In the genomic region with DNA sequence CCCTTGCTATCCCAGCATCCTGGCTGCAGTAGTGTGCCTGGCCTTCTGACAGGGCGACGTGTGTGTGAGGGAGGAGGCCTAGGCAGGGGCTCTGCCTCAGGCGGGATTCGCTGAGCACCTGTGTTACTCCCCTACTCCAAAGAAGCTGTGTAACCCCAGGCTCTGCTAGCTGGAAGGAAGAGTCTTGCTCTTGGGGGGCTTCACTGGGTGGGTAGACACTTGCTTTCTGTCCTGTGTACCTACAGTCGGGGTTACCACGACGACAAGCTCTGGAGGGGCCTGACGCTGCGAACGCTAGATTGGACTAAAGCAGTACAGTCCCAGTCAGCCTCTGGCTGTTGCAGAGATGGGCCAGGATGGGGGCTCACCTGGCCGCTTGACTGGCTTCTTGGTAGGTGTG, we compare ENCODE assay signal across 16 cellular contexts. TPM values are rescaled to one million over a fixed set of nuclear protein-coding genes. Genes with fewer than 3 reads are reported as not detected.
DNase-seq lines count a peak whose midpoint lies in the region; ATAC-seq and TF ChIP-seq lines count a peak whose summit lies in the region.
"Had no signal": no experiment of that assay in that cellular context is flagged by ENCODE, and none has a peak within 500 bp of the region (broad histone marks: within the 10 kb centered on the region; RNA-seq: fewer than 3 reads in every experiment).

No MANE protein-coding gene starts in this region.

- H3K9me3 ChIP-seq in BLaER1 (no peaks in the 10 kb centered on the region), HCT116 (ENCODE audit: control insufficient read depth in 1 of 2, insufficient read depth in 1 of 2, low read depth in 1 of 2, low read length in 2 of 2) (no peaks in the 10 kb centered on the region), spleen (no peaks in the 10 kb centered on the region), right cardiac atrium (ENCODE audit: control insufficient read depth, low read length) (no peaks in the 10 kb centered on the region), trophoblast cell (ENCODE audit: insufficient read depth, low read depth, low read length) (peaks cover 3% of the 10 kb centered on the region)

- TF ChIP-seq CTCF in HCT116 (IDR thresholded peaks at IDR 0.05 in 2 of 3, conservative IDR thresholded peaks at IDR 0.05 in 1 of 3; ENCODE audit: borderline replicate concordance in 1 of 3, insufficient read depth in 1 of 3, low read depth in 2 of 3, low read length in 2 of 3) (no peak), chondrocyte (IDR thresholded peaks at IDR 0.05) (no peak), spleen (IDR thresholded peaks at IDR 0.05 in 8 of 11, conservative IDR thresholded peaks at IDR 0.05 in 3 of 11) (no peak)

- no peak overlapping the region for H3K18ac ChIP-seq in trophoblast cell (ENCODE audit: low read length)

- no peak for TF ChIP-seq POLR2A in HCT116 (IDR thresholded peaks at IDR 0.05; ENCODE audit: borderline replicate concordance, extremely low read depth, insufficient read depth, insufficient read length)
- TF ChIP-seq POLR2A in spleen (IDR thresholded peaks at IDR 0.05) = no peak

- TF ChIP-seq RAD21 in HCT116 (IDR thresholded peaks at IDR 0.05; ENCODE audit: low read depth) = no peak

- H3K27ac ChIP-seq in BLaER1 (no peak overlapping the region), HCT116 (ENCODE audit: low read depth, low read length) (no peak overlapping the region), spleen (no peak overlapping the region), right cardiac atrium (ENCODE audit: low read length) (no peak overlapping the region), trophoblast cell (ENCODE audit: low read depth, low read length) (no peak overlapping the region)

- H3K79me1 ChIP-seq in trophoblast cell (ENCODE audit: low read length) = no peaks in the 10 kb centered on the region

- H4K20me1 ChIP-seq in BLaER1 (peaks cover 16% of the 10 kb centered on the region), HCT116 (ENCODE audit: insufficient read depth) (no peaks in the 10 kb centered on the region)

- H3K4me2 ChIP-seq in BLaER1 = peak overlapping the region; percentile 72; the same call in 1 of the 2 replicates
- peak overlapping the region; percentile 31; the same call in 1 of the 2 replicates for H3K4me2 ChIP-seq in HCT116 (ENCODE audit: low read length)
- H3K4me2 ChIP-seq in trophoblast cell (ENCODE audit: low read length) = no peak overlapping the region

- ATAC-seq in HCT116 (no peak), right cardiac atrium (no peak)

- CTCF ChIA-PET in HCT116 (lab: Charles Lee) = no interaction called here

- H3K4me1 ChIP-seq in BLaER1 = peaks cover 33% of the 10 kb centered on the region
- peaks cover 13 to 21% of the 10 kb centered on the region in 2 experiments for H3K4me1 ChIP-seq in HCT116 (ENCODE audit: control insufficient read depth in 1 of 2, insufficient read depth in 2 of 2, low read length in 2 of 2)
- peaks cover 0 to 9% (median 0%) of the 10 kb centered on the region in 6 donors for H3K4me1 ChIP-seq in spleen
- H3K4me1 ChIP-seq in right cardiac atrium (ENCODE audit: control insufficient read depth, insufficient read depth, low read length) = no peaks in the 10 kb centered on the region
- H3K4me1 ChIP-seq in trophoblast cell (ENCODE audit: control insufficient read depth in 1 of 2, insufficient read depth in 2 of 2, low read length in 2 of 2) = no peaks in the 10 kb centered on the region

- no peak overlapping the region for H2BK5ac ChIP-seq in trophoblast cell (ENCODE audit: low read depth, low read length, poor library complexity)

- intact Hi-C loops in HCT116 (cut with micrococcal nuclease) = no loop called here
- intact Hi-C loops in spleen (cut with DNase I; ENCODE audit: low total_unique reads) = no loop called here
- intact Hi-C loops in right cardiac atrium (cut with DNase I) = no loop called here

- no peak overlapping the region for H2AFZ ChIP-seq in HCT116 (ENCODE audit: low read depth, low read length, poor library complexity, severe bottlenecking)
- H2AFZ ChIP-seq in trophoblast cell (ENCODE audit: insufficient read depth, low read length, poor library complexity) = no peak overlapping the region

- no peak for DNase-seq in HCT116 (ENCODE audit: low read depth, low spot score)
- DNase-seq in chondrocyte (ENCODE audit: low spot score) = peak; percentile 66
- DNase-seq in spleen = peak; percentile 41
- no peak for DNase-seq in Kasumi-1 (lab: John Stamatoyannopoulos, UW)
- no peak for DNase-seq in right cardiac atrium
- DNase-seq in trophoblast cell = no peak
- DNase-seq: ACHN; C1 segment of cervical spinal cord; Calu3; CD4-positive, alpha-beta T cell; DND-41; GDM1; KG1 had no signal

- WGBS in spleen, 5 donors = 86 to 97% (median 90%) methylated on average over 11 of the region's 11 CpGs
- 96% methylated on average over 11 of the region's 11 CpGs for WGBS in right cardiac atrium
- WGBS in trophoblast cell (ENCODE audit: extremely low coverage, insufficient coverage, insufficient read length) = no CpG with 5 or more reads among the region's 11 CpGs

- H3K27me3 ChIP-seq in BLaER1 = no peaks in the 10 kb centered on the region
- no peaks in the 10 kb centered on the region for H3K27me3 ChIP-seq in HCT116 (ENCODE audit: insufficient read depth, low read length)
- no peaks in the 10 kb centered on the region for H3K27me3 ChIP-seq in spleen (replicated peaks in 1 of 7)
- H3K27me3 ChIP-seq in right cardiac atrium (ENCODE audit: control insufficient read depth, insufficient read depth) = no peaks in the 10 kb centered on the region
- no peaks in the 10 kb centered on the region for H3K27me3 ChIP-seq in trophoblast cell (ENCODE audit: insufficient read depth, low read length)

- H4K12ac ChIP-seq in trophoblast cell (ENCODE audit: low read depth, low read length) = no peak overlapping the region

- H3K27me3 Mint-ChIP-seq in chondrocyte (ENCODE audit: low read depth) = no peaks in the 10 kb centered on the region
- H3K27me3 Mint-ChIP-seq: CD4-positive, alpha-beta T cell; IgD-negative memory B cell had no signal

- RAD21 ChIA-PET in HCT116 (lab: Charles Lee; ENCODE audit: low non-redundant PET in 1 of 2, low total read pairs in 2 of 2, uncharacterized antibody in 2 of 2, unreplicated experiment in 2 of 2) = no interaction called here

- H3K4me1 Mint-ChIP-seq in chondrocyte (ENCODE audit: low read depth) = no peaks in the 10 kb centered on the region
- H3K4me1 Mint-ChIP-seq: IgD-negative memory B cell had no signal

- no peak overlapping the region for H4K91ac ChIP-seq in trophoblast cell (ENCODE audit: low read depth, low read length)

- no peaks in the 10 kb centered on the region; the same call in 1 of the 2 replicates for H3K79me2 ChIP-seq in HCT116 (ENCODE audit: insufficient read depth, low read length)
- no peaks in the 10 kb centered on the region for H3K79me2 ChIP-seq in trophoblast cell (ENCODE audit: control insufficient read depth, insufficient read depth, low read length, poor library complexity)

- H3K27ac Mint-ChIP-seq in chondrocyte (ENCODE audit: unreplicated experiment) = no peak overlapping the region
- H3K27ac Mint-ChIP-seq: CD4-positive, alpha-beta T cell; IgD-negative memory B cell had no signal

- no peaks in the 10 kb centered on the region for H3K9me2 ChIP-seq in HCT116 (ENCODE audit: insufficient read depth)

- no peak overlapping the region for H2AK5ac ChIP-seq in trophoblast cell (ENCODE audit: low read length)

- no peak overlapping the region for H2BK12ac ChIP-seq in trophoblast cell (ENCODE audit: low read length)

- no TSS peak for BruUV-seq in HCT116 (replicated peaks; lab: Mats Ljungman, UMichigan)

- peaks cover 31% of the 10 kb centered on the region for H3K36me3 Mint-ChIP-seq in chondrocyte (ENCODE audit: low read depth)

- H3K9me3 Mint-ChIP-seq in chondrocyte (ENCODE audit: low read depth) = no peaks in the 10 kb centered on the region
- H3K9me3 Mint-ChIP-seq: CD4-positive, alpha-beta T cell; IgD-negative memory B cell had no signal

- no peak overlapping the region for H4K8ac ChIP-seq in trophoblast cell (ENCODE audit: low read depth, low read length)

- no peak overlapping the region for H3K14ac ChIP-seq in trophoblast cell (ENCODE audit: low read length)

- no peak overlapping the region for H3K4me3 ChIP-seq in BLaER1
- H3K4me3 ChIP-seq in HCT116 (replicated peaks in 1 of 2; ENCODE audit: low read depth in 1 of 2, low read length in 2 of 2) = no peak overlapping the region
- H3K4me3 ChIP-seq in spleen = no peak overlapping the region
- H3K4me3 ChIP-seq in right cardiac atrium (ENCODE audit: low read length) = no peak overlapping the region
- no peak overlapping the region for H3K4me3 ChIP-seq in trophoblast cell (ENCODE audit: low read depth, low read length)

- H2BK120ac ChIP-seq in trophoblast cell (ENCODE audit: insufficient read depth, low read length, poor library complexity) = no peak overlapping the region

- POLR2A ChIA-PET in HCT116 (lab: Charles Lee) = interaction anchor here (2.4 kb wide), 1 partner anchor 10 kb away, joined by 10 read pairs; the partner anchor contains the start of gene EXOC7

- H3K4me3 Mint-ChIP-seq in chondrocyte (ENCODE audit: unreplicated experiment) = no peak overlapping the region
- H3K4me3 Mint-ChIP-seq: CD4-positive, alpha-beta T cell; IgD-negative memory B cell had no signal

- H3K23ac ChIP-seq in trophoblast cell (ENCODE audit: low read length) = no peak overlapping the region

- H3K9ac ChIP-seq in BLaER1 = no peak overlapping the region
- H3K9ac ChIP-seq in HCT116 (ENCODE audit: low read length) = no peak overlapping the region
- no peak overlapping the region for H3K9ac ChIP-seq in trophoblast cell (ENCODE audit: low read length)

- H3K36me3 ChIP-seq in BLaER1 (peaks cover 96% of the 10 kb centered on the region), HCT116 (ENCODE audit: control insufficient read depth in 1 of 2, insufficient read depth in 2 of 2, low read length in 2 of 2) (peaks cover 24 to 40% of the 10 kb centered on the region in 2 experiments), spleen (peaks cover 0 to 100% (median 92%) of the 10 kb centered on the region in 6 donors), trophoblast cell (ENCODE audit: control insufficient read depth in 1 of 2, insufficient read depth in 2 of 2, low read length in 2 of 2) (peaks cover 66 to 68% of the 10 kb centered on the region in 2 experiments)

- H3K4ac ChIP-seq in trophoblast cell (ENCODE audit: low read depth, low read length) = no peak overlapping the region

RNA-seq across cellular contexts. Expression of gene EXOC7, which starts 9.5 kb away (rescaled TPM):
- total RNA-seq in HCT116 (2021; ENCODE audit: unreplicated experiment) (114 TPM), chondrocyte (129 to 180 TPM (median 131 TPM) in 3 replicates), spleen (100 to 1,000 TPM in 4 of 7 donors, 10 to 100 TPM in 3; 64.5 to 128 (median 104) TPM), right cardiac atrium (10 to 100 TPM; 74.5 to 93.5 (median 84.8) TPM)
- polyA plus RNA-seq in HCT116 (2012) = 57.8 and 59.4 TPM in 2 replicates
- polyA plus RNA-seq in spleen (10 to 100 TPM; 26.2 to 51.5 (median 35.0) TPM), right cardiac atrium (40.4 TPM)
- 58.5 and 61.2 TPM in 2 replicates for polyA plus RNA-seq in trophoblast cell (2013)

RNA-seq across cellular contexts. Expression of gene ZACN, which starts 15.1 kb away (rescaled TPM):
- total RNA-seq in HCT116 (2021; ENCODE audit: unreplicated experiment) (not detected), chondrocyte (not detected in 3 replicates), spleen (under 1 TPM in 2 of 7 donors, not detected in 5; 0.17 to 0.27 TPM), right cardiac atrium (not detected)
- polyA plus RNA-seq in HCT116 (2012) = 10.7 and 15.1 TPM in 2 replicates
- polyA plus RNA-seq in spleen (1 to 10 TPM; 1.0 to 1.9 (median 1.4) TPM), right cardiac atrium (1.5 TPM)
- polyA plus RNA-seq in trophoblast cell (2013) = 0.05 TPM in 1 of 2 replicates, not detected in the other
- total RNA-seq: HT-29 had no signal

RNA-seq across cellular contexts. Expression of gene GALR2, which starts 19.5 kb away (rescaled TPM):
- total RNA-seq in HCT116 (2021; ENCODE audit: unreplicated experiment) = 0.27 TPM
- polyA plus RNA-seq in HCT116 (2012) = 0.13 and 0.15 TPM in 2 replicates
- not detected in 3 replicates for total RNA-seq in chondrocyte
- under 1 TPM in 3 of 7 donors, not detected in 4; 0.26 to 0.93 (median 0.51) TPM for total RNA-seq in spleen
- under 1 TPM in 1 of 3 donors, not detected in 2; 0.06 TPM for polyA plus RNA-seq in spleen
- not detected for total RNA-seq in right cardiac atrium
- polyA plus RNA-seq in right cardiac atrium = not detected
- polyA plus RNA-seq in trophoblast cell (2013) = 0.15 and 0.19 TPM in 2 replicates

RNA-seq across cellular contexts. Expression of gene SRP68, which starts 21.7 kb away (rescaled TPM):
- total RNA-seq in HCT116 (2021; ENCODE audit: unreplicated experiment) = 152 TPM
- polyA plus RNA-seq in HCT116 (2012) = 117 and 132 TPM in 2 replicates
- 62.1 to 77.6 TPM (median 63.0 TPM) in 3 replicates for total RNA-seq in chondrocyte
- total RNA-seq in spleen = 10 to 100 TPM; 39.4 to 62.0 (median 56.1) TPM
- 10 to 100 TPM; 24.5 to 40.9 (median 26.8) TPM for polyA plus RNA-seq in spleen
- total RNA-seq in right cardiac atrium = 10 to 100 TPM; 59.9 to 63.5 (median 61.5) TPM
- 34.6 TPM for polyA plus RNA-seq in right cardiac atrium
- 81.8 and 83.6 TPM in 2 replicates for polyA plus RNA-seq in trophoblast cell (2013)

RNA-seq across cellular contexts. Expression of gene FOXJ1, which starts 47.0 kb away (rescaled TPM):
- total RNA-seq in HCT116 (2021; ENCODE audit: unreplicated experiment) (0.61 TPM), chondrocyte (0.12 TPM in 1 of 3 replicates, not detected in the others), spleen (under 1 TPM in 1 of 7 donors, not detected in 6; 0.13 TPM), right cardiac atrium (not detected)
- 0.27 and 0.30 TPM in 2 replicates for polyA plus RNA-seq in HCT116 (2012)
- polyA plus RNA-seq in spleen (under 1 TPM in 1 of 3 donors, not detected in 2; 0.05 TPM), right cardiac atrium (not detected)
- 0.07 and 0.11 TPM in 2 replicates for polyA plus RNA-seq in trophoblast cell (2013)
- total RNA-seq: Calu3 had no signal
- polyA plus RNA-seq: IgD-negative memory B cell had no signal

Comparison
In these comparisons a context has a peak if more than half of its experiments do, and no peak if none do; other contexts are left out.
1. DNase-seq: peak in chondrocyte (single experiment) and spleen (single experiment); none in HCT116 (single experiment), Kasumi-1 (0 of 2), right cardiac atrium (0 of 3) and trophoblast cell (0 of 2).